Comparison of ENCODE assay signal across 11 cellular contexts in the genomic region with DNA sequence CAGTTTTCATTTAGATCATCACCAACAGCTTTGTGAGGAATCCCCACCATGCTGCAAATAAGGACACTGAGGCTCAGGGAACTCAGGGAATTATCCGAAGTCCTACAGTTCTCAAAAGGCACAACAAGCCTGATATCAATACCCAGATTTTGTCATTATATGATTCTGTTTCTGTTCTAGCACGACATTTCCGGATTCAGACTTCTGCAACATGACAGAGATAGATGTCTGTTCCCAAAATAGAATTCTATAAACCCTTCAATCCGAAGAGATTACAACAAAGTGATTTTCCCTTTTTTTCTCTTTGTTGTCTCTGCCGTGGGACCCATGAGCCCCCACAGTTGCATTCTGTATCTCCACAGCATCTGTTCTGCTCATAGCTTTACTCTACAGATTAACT.
DNase-seq lines count a peak whose midpoint lies in the region; ATAC-seq and TF ChIP-seq lines count a peak whose summit lies in the region.
"Had no signal": no experiment of that assay in that cellular context is flagged by ENCODE, and none has a peak within 500 bp of the region (broad histone marks: within the 10 kb centered on the region; RNA-seq: fewer than 3 reads in every experiment).

No MANE protein-coding gene starts in this region.

- no peaks in the 10 kb centered on the region for H3K9me3 ChIP-seq in CD4-positive, alpha-beta memory T cell (ENCODE audit: control insufficient read depth in 1 of 2, low read length in 2 of 2)
- H3K9me3 ChIP-seq in colonic mucosa, result no peaks in the 10 kb centered on the region
- H3K9me3 ChIP-seq in testis, result no peaks in the 10 kb centered on the region
- H3K9me3 ChIP-seq: prostate gland, SJCRH30 had no signal

- H3K27me3 ChIP-seq in CD4-positive, alpha-beta memory T cell (ENCODE audit: insufficient read depth, low read length), result no peaks in the 10 kb centered on the region
- H3K27me3 ChIP-seq in colonic mucosa (no peaks in the 10 kb centered on the region), testis (no peaks in the 10 kb centered on the region)
- H3K27me3 ChIP-seq: SJCRH30 had no signal

- H3K9me3 Mint-ChIP-seq in CD4-positive, alpha-beta memory T cell, result peaks cover 0 to 1% (median 0%) of the 10 kb centered on the region in 8 donors

- H3K4me1 Mint-ChIP-seq in CD4-positive, alpha-beta memory T cell, result peaks cover 54 to 74% (median 65%) of the 10 kb centered on the region in 4 donors

- peaks cover 3 to 8% of the 10 kb centered on the region in 2 donors for H3K36me3 Mint-ChIP-seq in CD4-positive, alpha-beta memory T cell

- H3K27ac ChIP-seq in CD4-positive, alpha-beta memory T cell (ENCODE audit: low read depth, low read length), result no peak overlapping the region
- H3K27ac ChIP-seq in colonic mucosa (peak overlapping the region; percentile 19), testis (no peak overlapping the region)
- H3K27ac ChIP-seq: prostate gland, SJCRH30 had no signal

- peak overlapping the region in 2 of 8 donors; percentile 51 to 57 for H3K4me3 Mint-ChIP-seq in CD4-positive, alpha-beta memory T cell

- ATAC-seq in GM19043 (IDR thresholded peaks at IDR 0.05; ENCODE audit: low read depth, unreplicated experiment) (peak; percentile 13), HG03196 (IDR thresholded peaks at IDR 0.05; ENCODE audit: unreplicated experiment) (peak; percentile 16)

- H3K27me3 Mint-ChIP-seq in CD4-positive, alpha-beta memory T cell, result no peaks in the 10 kb centered on the region

- whole genome bisulfite sequencing in testis, 2 donors, result 82 to 84% methylated on average over 5 of the region's 5 CpGs

- no peak for TF ChIP-seq CTCF in colonic mucosa (IDR thresholded peaks at IDR 0.05)
- no peak for TF ChIP-seq CTCF in testis (IDR thresholded peaks at IDR 0.05)
- TF ChIP-seq CTCF in foreskin fibroblast (IDR thresholded peaks at IDR 0.05; ENCODE audit: low read depth, low read length), result no peak

- H3K9ac ChIP-seq in colonic mucosa (ENCODE audit: low read depth in 2 of 2, low read length in 2 of 2), result peak overlapping the region in 1 of 2 donors; percentile 2

- peak overlapping the region in 6 of 7 donors; percentile 25 to 93 (median 68) for H3K27ac Mint-ChIP-seq in CD4-positive, alpha-beta memory T cell

- CTCF ChIA-PET in CD4-positive, alpha-beta memory T cell (lab: Charles Lee; ENCODE audit: partially characterized antibody), result interaction anchor here (1.0 kb wide), 1 partner anchor 32 kb away, joined by 3 read pairs; no protein-coding TSS in a partner anchor

- no peak overlapping the region for H3K4me3 ChIP-seq in CD4-positive, alpha-beta memory T cell (ENCODE audit: low read length in 2 of 2)
- no peak overlapping the region for H3K4me3 ChIP-seq in colonic mucosa
- H3K4me3 ChIP-seq in testis, result no peak overlapping the region
- H3K4me3 ChIP-seq in foreskin fibroblast (ENCODE audit: low read depth in 1 of 2, low read length in 2 of 2), result no peak overlapping the region
- H3K4me3 ChIP-seq: prostate gland, SJCRH30 had no signal

- intact Hi-C loops in CD4-positive, alpha-beta memory T cell (cut with micrococcal nuclease), result loop anchor here (2.0 kb wide), 1 partner anchor 14 kb away; no protein-coding TSS in a partner anchor
- intact Hi-C loops in colonic mucosa (cut with DNase I), result no loop called here
- intact Hi-C loops in testis (cut with DNase I; ENCODE audit: low total_unique reads), result no loop called here

- DNase-seq in CD4-positive, alpha-beta memory T cell, result no peak
- DNase-seq in colonic mucosa, result no peak
- DNase-seq in DMS153 treated with DMSO at 0.1 percent for 48 hours (lab: John Stamatoyannopoulos, UW; ENCODE audit: unreplicated experiment), result no peak
- no peak for DNase-seq in SKM-1 (lab: John Stamatoyannopoulos, UW; ENCODE audit: unreplicated experiment)
- DNase-seq in testis, result no peak
- DNase-seq in foreskin fibroblast, result no peak
- DNase-seq: activated CD8-positive, alpha-beta memory T cell treated with anti-CD3 and anti-CD28 coated beads for 24 hours; SJCRH30 had no signal

- no peak for TF ChIP-seq POLR2A in testis (IDR thresholded peaks at IDR 0.05)

- no peaks in the 10 kb centered on the region for H3K36me3 ChIP-seq in CD4-positive, alpha-beta memory T cell (ENCODE audit: insufficient read depth, low read length)
- H3K36me3 ChIP-seq in colonic mucosa, result no peaks in the 10 kb centered on the region
- H3K36me3 ChIP-seq in testis (ENCODE audit: low read depth, missing control alignments), result no peaks in the 10 kb centered on the region
- H3K36me3 ChIP-seq: prostate gland, SJCRH30 had no signal

- peaks cover 49% of the 10 kb centered on the region for H3K4me1 ChIP-seq in CD4-positive, alpha-beta memory T cell (ENCODE audit: insufficient read depth, low read length)
- H3K4me1 ChIP-seq in colonic mucosa (no peaks in the 10 kb centered on the region), testis (no peaks in the 10 kb centered on the region)
- H3K4me1 ChIP-seq: prostate gland had no signal

- POLR2A ChIA-PET in CD4-positive, alpha-beta memory T cell (lab: Charles Lee; ENCODE audit: partially characterized antibody), result interaction anchor here (1.0 to 2.1 kb wide), 5 partner anchors 10 to 24 kb away, joined by 3 to 8 read pairs (median 4); no protein-coding TSS in a partner anchor
